10 cellular contexts compared by ENCODE assay signal in the genomic region with DNA sequence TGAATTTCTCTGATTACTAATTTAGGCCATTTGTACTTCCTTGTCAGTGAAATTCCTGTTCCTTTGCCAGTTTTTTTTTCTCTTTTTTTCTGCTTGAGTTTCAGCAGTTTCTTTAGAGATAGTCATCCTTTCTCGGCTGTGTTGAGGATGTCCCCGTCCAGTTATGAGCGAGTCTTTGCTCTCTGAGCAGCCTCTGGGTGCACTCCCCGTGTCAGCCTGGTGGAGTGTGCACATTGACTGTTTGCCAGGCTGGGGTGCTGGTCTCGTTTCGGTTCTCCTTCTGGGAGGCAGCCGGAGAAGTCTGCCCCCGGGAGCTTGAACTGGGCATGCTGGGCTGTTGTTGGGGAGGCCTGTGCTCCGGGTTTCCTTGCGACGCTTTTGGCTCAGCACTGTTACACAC. TPM values are rescaled to one million over a fixed set of nuclear protein-coding genes. Genes with fewer than 3 reads are reported as not detected.
A peak's percentile ranks its signal among the peaks of the same experiment; 100 is the strongest.
DNase-seq lines count a peak whose midpoint lies in the region; ATAC-seq and TF ChIP-seq lines count a peak whose summit lies in the region.
"Had no signal": no experiment of that assay in that cellular context is flagged by ENCODE, and none has a peak within 500 bp of the region (broad histone marks: within the 10 kb centered on the region; RNA-seq: fewer than 3 reads in every experiment).

No MANE protein-coding gene starts in this region.

- CTCF ChIA-PET in HEK293T (lab: Yijun Ruan, JAX) = interaction anchor here (0.6 kb wide), 1 partner anchor 497 kb away, joined by 3 read pairs; no protein-coding TSS in a partner anchor

- peak; percentile 86 for DNase-seq in AG08396 (ENCODE audit: low spot score)
- DNase-seq in Kasumi-1 (lab: John Stamatoyannopoulos, UW) = peak; percentile 3 to 8
- peak; percentile 17 for DNase-seq in epithelial cell of esophagus (ENCODE audit: low read depth)
- DNase-seq in osteoblast (ENCODE audit: insufficient read length, low spot score, missing footprints) = peak; percentile 98
- DNase-seq in HEK293T (ENCODE audit: extremely low spot score) = no peak
- no peak for DNase-seq in immature natural killer cell
- DNase-seq: activated CD4-positive, alpha-beta T cell treated with anti-CD3 and anti-CD28 coated beads, Interleukin-2, amount 50 U/mL, for 1 hour; DMS 273 treated with DMSO at 0.1 percent for 48 hours had no signal

- peak overlapping the region; percentile 28 for H3K4me2 ChIP-seq in osteoblast (ENCODE audit: insufficient read depth, low read length)

- POLR2A ChIA-PET in HEK293T (lab: Yijun Ruan, JAX) = no interaction called here

- no peaks in the 10 kb centered on the region for H3K9me3 Mint-ChIP-seq in immature natural killer cell

- TF ChIP-seq POLR2A in GM18505 (IDR thresholded peaks at IDR 0.05; ENCODE audit: borderline replicate concordance, extremely low read depth, insufficient read depth, insufficient read length) = no peak

- no peak for ATAC-seq in HG03439 (IDR thresholded peaks at IDR 0.05; ENCODE audit: unreplicated experiment)
- no peak for ATAC-seq in GM18505 (IDR thresholded peaks at IDR 0.05; ENCODE audit: unreplicated experiment)

- H4K20me1 ChIP-seq in osteoblast (ENCODE audit: insufficient read depth, low read length) = peaks cover 22% of the 10 kb centered on the region

- peaks cover 16% of the 10 kb centered on the region for H3K4me1 ChIP-seq in osteoblast (ENCODE audit: insufficient read depth, low read length)

- peaks cover 61% of the 10 kb centered on the region for H3K79me2 ChIP-seq in osteoblast (ENCODE audit: insufficient read depth, low read length)

- H2AFZ ChIP-seq in osteoblast (ENCODE audit: low read length) = peak overlapping the region; percentile 12

- TF ChIP-seq CTCF in epithelial cell of esophagus (IDR thresholded peaks at IDR 0.05; ENCODE audit: insufficient read depth, low read depth, low read length, missing control alignments) = no peak
- TF ChIP-seq CTCF in osteoblast (IDR thresholded peaks at IDR 0.05; ENCODE audit: extremely low read depth, low read depth, low read length) = no peak

- peaks cover 0 to 1% (median 0%) of the 10 kb centered on the region in 3 donors for H3K36me3 Mint-ChIP-seq in immature natural killer cell

- peaks cover 7 to 14% (median 12%) of the 10 kb centered on the region in 3 donors for H3K27me3 Mint-ChIP-seq in immature natural killer cell (ENCODE audit: low read depth in 3 of 3)

- H3K4me3 ChIP-seq in epithelial cell of esophagus (ENCODE audit: low read length) (no peak overlapping the region), osteoblast (ENCODE audit: insufficient read depth, low read length) (peak overlapping the region; percentile 8)

- H3K27ac ChIP-seq in osteoblast (ENCODE audit: low read depth, low read length) = no peak overlapping the region

- peak overlapping the region in 2 of 5 donors; percentile 18 to 42 for H3K4me3 Mint-ChIP-seq in immature natural killer cell

- no peaks in the 10 kb centered on the region for H3K36me3 ChIP-seq in osteoblast (ENCODE audit: insufficient read depth, low read length)

- no peak overlapping the region for H3K27ac Mint-ChIP-seq in immature natural killer cell

- no peaks in the 10 kb centered on the region for H3K27me3 ChIP-seq in osteoblast (ENCODE audit: insufficient read depth, low read length)

- no peaks in the 10 kb centered on the region for H3K9me3 ChIP-seq in osteoblast (ENCODE audit: low read depth, low read length)

- peaks cover 25 to 30% of the 10 kb centered on the region in 2 donors for H3K4me1 Mint-ChIP-seq in immature natural killer cell

TF ChIP-seq in HEK293T, 16 proteins besides CTCF, POLR2A, EP300 and RAD21:
- TF ChIP-seq ARNT (IDR thresholded peaks at IDR 0.05) = no peak
- no peak for TF ChIP-seq FOXM1 (IDR thresholded peaks at IDR 0.05; ENCODE audit: borderline replicate concordance)
- no peak for TF ChIP-seq LEF1 (IDR thresholded peaks at IDR 0.05; ENCODE audit: borderline replicate concordance)
- no peak for TF ChIP-seq L3MBTL2 (conservative IDR thresholded peaks at IDR 0.05)
- TF ChIP-seq ELF4 (IDR thresholded peaks at IDR 0.05) = no peak
- no peak for TF ChIP-seq FOXA1 (IDR thresholded peaks at IDR 0.05)
- TF ChIP-seq NFRKB (IDR thresholded peaks at IDR 0.05) = no peak
- TF ChIP-seq TARDBP (IDR thresholded peaks at IDR 0.05) = no peak
- TF ChIP-seq, protein P1, sequence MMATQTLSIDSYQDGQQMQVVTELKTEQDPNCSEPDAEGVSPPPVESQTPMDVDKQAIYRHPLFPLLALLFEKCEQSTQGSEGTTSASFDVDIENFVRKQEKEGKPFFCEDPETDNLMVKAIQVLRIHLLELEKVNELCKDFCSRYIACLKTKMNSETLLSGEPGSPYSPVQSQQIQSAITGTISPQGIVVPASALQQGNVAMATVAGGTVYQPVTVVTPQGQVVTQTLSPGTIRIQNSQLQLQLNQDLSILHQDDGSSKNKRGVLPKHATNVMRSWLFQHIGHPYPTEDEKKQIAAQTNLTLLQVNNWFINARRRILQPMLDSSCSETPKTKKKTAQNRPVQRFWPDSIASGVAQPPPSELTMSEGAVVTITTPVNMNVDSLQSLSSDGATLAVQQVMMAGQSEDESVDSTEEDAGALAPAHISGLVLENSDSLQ (IDR thresholded peaks at IDR 0.05) = no peak
- TF ChIP-seq FOXK2 (IDR thresholded peaks at IDR 0.05) = no peak
- TF ChIP-seq HDGF (IDR thresholded peaks at IDR 0.05; ENCODE audit: borderline replicate concordance) = no peak
- no peak for TF ChIP-seq SUZ12 (IDR thresholded peaks at IDR 0.05)
- TF ChIP-seq CTBP1 (IDR thresholded peaks at IDR 0.05; ENCODE audit: borderline replicate concordance) = no peak
- TF ChIP-seq SP1 (IDR thresholded peaks at IDR 0.05) = no peak
- TF ChIP-seq ZNF384 (IDR thresholded peaks at IDR 0.05) = no peak
- TF ChIP-seq BHLHE40 (IDR thresholded peaks at IDR 0.05; ENCODE audit: borderline replicate concordance) = no peak
TF ChIP-seq in HEK293T: peak in this region for 0.

RNA-seq across cellular contexts. Expression of gene PACS2, which starts 3.0 kb away (rescaled TPM):
- 81.1 and 81.3 TPM in 2 replicates for total RNA-seq in osteoblast
- 1 to 10 TPM; 2.0 to 3.3 (median 2.7) TPM for polyA plus RNA-seq in immature natural killer cell

RNA-seq across cellular contexts. Expression of gene BRF1, which starts 16.7 kb away (rescaled TPM):
- total RNA-seq in osteoblast = 33.6 and 34.4 TPM in 2 replicates
- 10 to 100 TPM in 1 of 3 donors, 1 to 10 TPM in 2; 2.9 to 11.0 (median 8.0) TPM for polyA plus RNA-seq in immature natural killer cell

Comparison
In these comparisons a context has a peak if more than half of its experiments do, and no peak if none do; other contexts are left out.
1. DNase-seq: peak in AG08396 (single experiment), Kasumi-1 (2 of 2), epithelial cell of esophagus (single experiment) and osteoblast (single experiment); none in HEK293T (single experiment) and immature natural killer cell (0 of 3).